ENCODE assay signal across 31 cellular contexts in genomic region chr10:76338187-76338586, GRCh38.
"Had no signal": no experiment of that assay in that cellular context is flagged by ENCODE, and none has a peak within 500 bp of the region (broad histone marks: within the 10 kb centered on the region; RNA-seq: fewer than 3 reads in every experiment).

No MANE protein-coding gene starts in this region.

- ATAC-seq: activated CD8-positive, alpha-beta T cell treated with anti-CD3 and anti-CD28 coated beads for 36 hours; activated naive CD8-positive, alpha-beta T cell treated with anti-CD3 and anti-CD28 coated beads, Interleukin-2, amount 50 U/mL, for 24 hours; activated T-cell treated with anti-CD3 and anti-CD28 coated beads, Interleukin-2, amount 50 U/mL, for 4 hours; gastrocnemius medialis; stimulated activated memory B cell treated with anti-CD40 and anti-IgM and Interleukin-4, amounts not matched to agents 10 μg/mL and 1 μg/mL and 100 μg/mL, for 72 hours; stimulated activated naive CD8-positive, alpha-beta T cell treated with anti-CD3 and anti-CD28 coated beads, Interleukin-15, amount 100 ng/mL, for 72 hours had no signal

- H3K27ac Mint-ChIP-seq: activated CD4-positive, alpha-beta T cell treated with anti-CD3 and anti-CD28 coated beads, Interleukin-2, amount 10 ng/mL, durations not matched to agents 7 days and 5 days; activated CD8-positive, alpha-beta T cell treated with anti-CD3 and anti-CD28 coated beads for 36 hours; activated naive CD4-positive, alpha-beta T cell treated with anti-CD3 and anti-CD28 coated beads, Interleukin-2, amount 50 U/mL, for 24 hours; activated naive CD8-positive, alpha-beta T cell treated with anti-CD3 and anti-CD28 coated beads, Interleukin-2, amount 50 U/mL, for 24 hours; activated T-helper 2 cell treated with anti-CD3 and anti-CD28 coated beads, Interferon-gamma antibody, Interleukin-2, Interleukin-4, amounts not matched to agents 10 μg/mL and 5 μg/mL and 100 μg/mL, durations not matched to agents 14 hours and 24 hours and 36 hours; progenitor cell of endocrine pancreas; stimulated activated memory B cell treated with anti-CD40 and anti-IgM and Interleukin-4, amounts not matched to agents 10 μg/mL and 1 μg/mL and 100 μg/mL, for 72 hours; stimulated activated naive CD8-positive, alpha-beta T cell treated with anti-CD3 and anti-CD28 coated beads, Interleukin-15, amount 100 ng/mL, for 72 hours; type B pancreatic cell had no signal

- H3K4me3 Mint-ChIP-seq: activated CD4-positive, alpha-beta T cell treated with anti-CD3 and anti-CD28 coated beads, Interleukin-2, amount 10 ng/mL, durations not matched to agents 7 days and 5 days; activated CD8-positive, alpha-beta T cell treated with anti-CD3 and anti-CD28 coated beads for 36 hours; activated naive CD4-positive, alpha-beta T cell treated with anti-CD3 and anti-CD28 coated beads, Interleukin-2, amount 50 U/mL, for 24 hours; activated naive CD8-positive, alpha-beta T cell treated with anti-CD3 and anti-CD28 coated beads, Interleukin-2, amount 50 U/mL, for 24 hours; activated T-cell treated with anti-CD3 and anti-CD28 coated beads, Interleukin-2, amount 50 U/mL, for 4 hours; nephron; stimulated activated memory B cell treated with anti-CD40 and anti-IgM and Interleukin-4, amounts not matched to agents 10 μg/mL and 1 μg/mL and 100 μg/mL, for 72 hours; stimulated activated naive CD8-positive, alpha-beta T cell treated with anti-CD3 and anti-CD28 coated beads, Interleukin-15, amount 100 ng/mL, for 72 hours; type B pancreatic cell had no signal

- H3K27me3 Mint-ChIP-seq: activated CD4-positive, alpha-beta T cell treated with anti-CD3 and anti-CD28 coated beads, Interleukin-2, amount 10 ng/mL, durations not matched to agents 7 days and 5 days; activated CD8-positive, alpha-beta T cell treated with anti-CD3 and anti-CD28 coated beads for 36 hours; activated naive CD8-positive, alpha-beta T cell treated with anti-CD3 and anti-CD28 coated beads, Interleukin-2, amount 50 U/mL, for 24 hours; progenitor cell of endocrine pancreas; stimulated activated memory B cell treated with anti-CD40 and anti-IgM and Interleukin-4, amounts not matched to agents 10 μg/mL and 1 μg/mL and 100 μg/mL, for 72 hours; stimulated activated naive CD8-positive, alpha-beta T cell treated with anti-CD3 and anti-CD28 coated beads, Interleukin-15, amount 100 ng/mL, for 72 hours; type B pancreatic cell had no signal

- H3K9me3 Mint-ChIP-seq: activated CD4-positive, alpha-beta T cell treated with anti-CD3 and anti-CD28 coated beads, Interleukin-2, amount 10 ng/mL, durations not matched to agents 7 days and 5 days; activated naive CD8-positive, alpha-beta T cell treated with anti-CD3 and anti-CD28 coated beads, Interleukin-2, amount 50 U/mL, for 24 hours; activated T-helper 2 cell treated with anti-CD3 and anti-CD28 coated beads, Interferon-gamma antibody, Interleukin-2, Interleukin-4, amounts not matched to agents 10 μg/mL and 5 μg/mL and 100 μg/mL, durations not matched to agents 14 hours and 24 hours and 36 hours had no signal

- DNase-seq: activated CD4-positive, alpha-beta T cell treated with anti-CD3 and anti-CD28 coated beads, Interleukin-2, amount 10 ng/mL, durations not matched to agents 7 days and 5 days; activated CD4-positive, CD25-positive, alpha-beta regulatory T cell treated with anti-CD3 and anti-CD28 coated beads, Interleukin-2, amount 50 U/mL, for 72 hours; activated CD8-positive, alpha-beta T cell treated with anti-CD3 and anti-CD28 coated beads for 36 hours; activated naive CD8-positive, alpha-beta T cell treated with anti-CD3 and anti-CD28 coated beads, Interleukin-2, amount 50 U/mL, for 24 hours; activated T-cell treated with anti-CD3 and anti-CD28 coated beads, Interleukin-2, amount 50 U/mL, for 4 hours; amygdala; central memory CD4-positive, alpha-beta T cell; effector CD8-positive, alpha-beta T cell; gastrocnemius medialis; glutamatergic neuron; left lung; mucosa of descending colon; ovary; retina; sigmoid colon; small intestine; stimulated activated CD4-positive, alpha-beta T cell treated with anti-CD3 and anti-CD28 coated beads, Interleukin-1b, Interleukin-23, amount 100 ng/mL, for 48 hours; stimulated activated CD4-positive, alpha-beta T cell treated with anti-CD3 and anti-CD28 coated beads, Interleukin-4, amount 100 ng/mL, for 4 hours; stimulated activated CD8-positive, alpha-beta memory T cell treated with anti-CD3 and anti-CD28 coated beads, Interleukin-4, amount 100 ng/mL, for 48 hours; stimulated activated naive CD8-positive, alpha-beta T cell treated with anti-CD3 and anti-CD28 coated beads, Interleukin-15, amount 100 ng/mL, for 72 hours; substantia nigra; T-helper 2 cell; uterus had no signal

- H3K4me1 ChIP-seq: breast epithelium, gastrocnemius medialis had no signal

- H3K9me3 ChIP-seq: breast epithelium, gastrocnemius medialis, mucosa of descending colon, ovary, sigmoid colon had no signal

- H3K4me1 Mint-ChIP-seq: activated CD4-positive, alpha-beta T cell treated with anti-CD3 and anti-CD28 coated beads, Interleukin-2, amount 10 ng/mL, durations not matched to agents 7 days and 5 days; activated naive CD4-positive, alpha-beta T cell treated with anti-CD3 and anti-CD28 coated beads, Interleukin-2, amount 50 U/mL, for 24 hours; activated naive CD8-positive, alpha-beta T cell treated with anti-CD3 and anti-CD28 coated beads, Interleukin-2, amount 50 U/mL, for 24 hours; stimulated activated memory B cell treated with anti-CD40 and anti-IgM and Interleukin-4, amounts not matched to agents 10 μg/mL and 1 μg/mL and 100 μg/mL, for 72 hours; stimulated activated naive CD8-positive, alpha-beta T cell treated with anti-CD3 and anti-CD28 coated beads, Interleukin-15, amount 100 ng/mL, for 72 hours had no signal

- H3K36me3 Mint-ChIP-seq: activated naive CD4-positive, alpha-beta T cell treated with anti-CD3 and anti-CD28 coated beads, Interleukin-2, amount 50 U/mL, for 24 hours; stimulated activated memory B cell treated with anti-CD40 and anti-IgM and Interleukin-4, amounts not matched to agents 10 μg/mL and 1 μg/mL and 100 μg/mL, for 72 hours; type B pancreatic cell had no signal

- H3K27ac ChIP-seq: breast epithelium, left lung had no signal

- H3K4me3 ChIP-seq: breast epithelium, gastrocnemius medialis, left lung, lung, mucosa of descending colon, ovary, sigmoid colon, uterus had no signal

- H3K27me3 ChIP-seq: breast epithelium, gastrocnemius medialis, left lung, ovary, sigmoid colon, uterus had no signal

- H3K36me3 ChIP-seq: breast epithelium, gastrocnemius medialis, left lung, ovary, sigmoid colon, uterus had no signal
